In genomic region chrY:12479382-12479781, GRCh38 we compare ENCODE assay signal across 10 cellular contexts.
DNase-seq lines count a peak whose midpoint lies in the region; ATAC-seq and TF ChIP-seq lines count a peak whose summit lies in the region.
"Had no signal": no experiment of that assay in that cellular context is flagged by ENCODE, and none has a peak within 500 bp of the region (broad histone marks: within the 10 kb centered on the region; RNA-seq: fewer than 3 reads in every experiment).

No MANE protein-coding gene starts in this region.

- CTCF ChIA-PET in activated CD8-positive, alpha-beta memory T cell treated with anti-CD3 and anti-CD28 coated beads, Interleukin-2, amount 10 ng/mL, durations not matched to agents 7 days and 5 days (lab: Charles Lee), result interaction anchor here (2.4 kb wide), 1 partner anchor 142 kb away, joined by 12 read pairs; no protein-coding TSS in a partner anchor

- no peaks in the 10 kb centered on the region for H3K36me3 Mint-ChIP-seq in activated CD8-positive, alpha-beta memory T cell treated with anti-CD3 and anti-CD28 coated beads, Interleukin-2, amount 10 ng/mL, durations not matched to agents 7 days and 5 days
- no peaks in the 10 kb centered on the region for H3K36me3 Mint-ChIP-seq in endothelial cell (ENCODE audit: low read depth, unreplicated experiment)

- no peak overlapping the region for H3K27ac Mint-ChIP-seq in activated CD8-positive, alpha-beta memory T cell treated with anti-CD3 and anti-CD28 coated beads, Interleukin-2, amount 10 ng/mL, durations not matched to agents 7 days and 5 days
- no peak overlapping the region for H3K27ac Mint-ChIP-seq in endothelial cell (ENCODE audit: unreplicated experiment)
- H3K27ac Mint-ChIP-seq: B cell had no signal

- no peak overlapping the region for H3K4me3 Mint-ChIP-seq in activated CD8-positive, alpha-beta memory T cell treated with anti-CD3 and anti-CD28 coated beads, Interleukin-2, amount 10 ng/mL, durations not matched to agents 7 days and 5 days
- H3K4me3 Mint-ChIP-seq in endothelial cell (ENCODE audit: unreplicated experiment), result no peak overlapping the region
- H3K4me3 Mint-ChIP-seq: B cell had no signal

- H3K9me3 Mint-ChIP-seq in activated CD8-positive, alpha-beta memory T cell treated with anti-CD3 and anti-CD28 coated beads, Interleukin-2, amount 10 ng/mL, durations not matched to agents 7 days and 5 days (ENCODE audit: low read depth), result no peaks in the 10 kb centered on the region
- H3K9me3 Mint-ChIP-seq in endothelial cell (ENCODE audit: unreplicated experiment), result peaks cover 4% of the 10 kb centered on the region

- DNase-seq in activated CD8-positive, alpha-beta memory T cell treated with anti-CD3 and anti-CD28 coated beads, Interleukin-2, amount 10 ng/mL, durations not matched to agents 7 days and 5 days, result peak; percentile 56
- no peak for DNase-seq in activated CD8-positive, alpha-beta memory T cell treated with anti-CD3 and anti-CD28 coated beads for 24 hours
- DNase-seq in T-helper 2 cell (peak in 3 of 5 experiments; percentile 1 to 64 (median 3)), endothelial cell (ENCODE audit: low spot score) (peak; percentile 3), cortex of kidney (lab: John Stamatoyannopoulos, UW) (no peak)
- peak; percentile 0 to 12 (median 2) for DNase-seq in stimulated activated CD4-positive, alpha-beta T cell treated with anti-CD3 and anti-CD28 coated beads, TNF-alpha, amount 100 ng/mL, for 4 hours (ENCODE audit: low read depth in 3 of 3)
- DNase-seq: NCI-H2227 treated with DMSO at 0.1 percent for 48 hours had no signal

- H3K27me3 Mint-ChIP-seq in activated CD8-positive, alpha-beta memory T cell treated with anti-CD3 and anti-CD28 coated beads, Interleukin-2, amount 10 ng/mL, durations not matched to agents 7 days and 5 days, result no peaks in the 10 kb centered on the region
- no peaks in the 10 kb centered on the region for H3K27me3 Mint-ChIP-seq in endothelial cell (ENCODE audit: unreplicated experiment)
- H3K27me3 Mint-ChIP-seq: B cell had no signal

- ATAC-seq in activated CD8-positive, alpha-beta memory T cell treated with anti-CD3 and anti-CD28 coated beads, Interleukin-2, amount 10 ng/mL, durations not matched to agents 7 days and 5 days, result peak; percentile 51
- ATAC-seq in HG03378 (IDR thresholded peaks at IDR 0.05; ENCODE audit: unreplicated experiment) (no peak), esophagus mucosa (no peak)

- TF ChIP-seq CTCF in endothelial cell (IDR thresholded peaks at IDR 0.05; ENCODE audit: unreplicated experiment), result no peak

- peaks cover 2% of the 10 kb centered on the region for H3K4me1 Mint-ChIP-seq in activated CD8-positive, alpha-beta memory T cell treated with anti-CD3 and anti-CD28 coated beads, Interleukin-2, amount 10 ng/mL, durations not matched to agents 7 days and 5 days
- no peaks in the 10 kb centered on the region for H3K4me1 Mint-ChIP-seq in endothelial cell (ENCODE audit: unreplicated experiment)
- H3K4me1 Mint-ChIP-seq: B cell had no signal

Comparison
In these comparisons a context has a peak if more than half of its experiments do, and no peak if none do; other contexts are left out.
1. DNase-seq: peak in activated CD8-positive, alpha-beta memory T cell treated with anti-CD3 and anti-CD28 coated beads, Interleukin-2, amount 10 ng/mL, durations not matched to agents 7 days and 5 days (single experiment), T-helper 2 cell (3 of 5), endothelial cell (single experiment) and stimulated activated CD4-positive, alpha-beta T cell treated with anti-CD3 and anti-CD28 coated beads, TNF-alpha, amount 100 ng/mL, for 4 hours (3 of 3); none in activated CD8-positive, alpha-beta memory T cell treated with anti-CD3 and anti-CD28 coated beads for 24 hours (single experiment) and cortex of kidney (single experiment).